ENCODE assay signal across 1 cellular context in genomic region chr13:40626977-40627376, GRCh38.
TF ChIP-seq lines count a peak whose summit lies in the region.

No MANE protein-coding gene starts in this region.

TF ChIP-seq in SK-N-SH treated with all-trans-retinoic acid at 6 μM for 48 hours, 23 proteins besides CTCF, POLR2A, EP300 and RAD21 (continued from another document):
- no peak for TF ChIP-seq CREB5 (CRISPR knock-in tag; IDR thresholded peaks at IDR 0.05; ENCODE audit: low read depth)
- no peak for TF ChIP-seq CSDC2 (CRISPR knock-in tag; IDR thresholded peaks at IDR 0.05)
- no peak for TF ChIP-seq TSHZ2 (CRISPR knock-in tag; IDR thresholded peaks at IDR 0.05)
- no peak for TF ChIP-seq ARNTL (CRISPR knock-in tag; IDR thresholded peaks at IDR 0.05; ENCODE audit: borderline replicate concordance, low read depth)
- no peak for TF ChIP-seq ISL1 (CRISPR knock-in tag; IDR thresholded peaks at IDR 0.05)
- no peak for TF ChIP-seq ZFP3 (CRISPR knock-in tag; IDR thresholded peaks at IDR 0.05)
